Comparison of ENCODE assay signal across 16 cellular contexts in genomic region chr19:54147676-54148075, GRCh38. TPM values are rescaled to one million over a fixed set of nuclear protein-coding genes. Genes with fewer than 3 reads are reported as not detected.
"Had no signal": no experiment of that assay in that cellular context is flagged by ENCODE, and none has a peak within 500 bp of the region (broad histone marks: within the 10 kb centered on the region; RNA-seq: fewer than 3 reads in every experiment).

No MANE protein-coding gene starts in this region.

- H3K27ac ChIP-seq: gastrocnemius medialis, prostate gland had no signal

- H3K4me1 ChIP-seq: gastrocnemius medialis, prostate gland had no signal

- H3K4me3 ChIP-seq: esophagus squamous epithelium, gastrocnemius medialis, mucosa of descending colon, prostate gland had no signal

- ATAC-seq: activated CD8-positive, alpha-beta memory T cell treated with anti-CD3 and anti-CD28 coated beads, Interleukin-2, amount 10 ng/mL, durations not matched to agents 7 days and 5 days; gastrocnemius medialis; mucosa of descending colon; naive thymus-derived CD8-positive, alpha-beta T cell; SK-N-SH treated with all-trans-retinoic acid at 6 μM for 48 hours had no signal

- H3K27me3 ChIP-seq: esophagus squamous epithelium, gastrocnemius medialis had no signal

- H3K9me3 ChIP-seq: esophagus squamous epithelium, gastrocnemius medialis, mucosa of descending colon, prostate gland had no signal

- DNase-seq: activated CD8-positive, alpha-beta memory T cell treated with anti-CD3 and anti-CD28 coated beads, Interleukin-2, amount 10 ng/mL, durations not matched to agents 7 days and 5 days; activated effector memory CD4-positive, alpha-beta T cell treated with anti-CD3 and anti-CD28 coated beads, Interleukin-2, amount 50 U/mL, for 16 hours; activated naive CD8-positive, alpha-beta T cell treated with anti-CD3 and anti-CD28 coated beads, Interleukin-2, amount 10 ng/mL, durations not matched to agents 7 days and 5 days; activated T-cell treated with anti-CD3 and anti-CD28 coated beads, Interleukin-2, amount 50 U/mL, for 24 hours; esophagus squamous epithelium; gastrocnemius medialis; hypothalamus; mucosa of descending colon; naive thymus-derived CD8-positive, alpha-beta T cell; occipital lobe; stimulated activated CD4-positive, alpha-beta T cell treated with anti-CD3 and anti-CD28 coated beads, Interleukin-15, amount 100 ng/mL, for 24 hours; stimulated activated CD4-positive, alpha-beta T cell treated with anti-CD3 and anti-CD28 coated beads, Interleukin-4, amount 100 ng/mL, for 24 hours; stimulated activated naive CD8-positive, alpha-beta T cell treated with anti-CD3 and anti-CD28 coated beads, Interleukin-15, amount 100 ng/mL, for 72 hours had no signal

RNA-seq across cellular contexts. Expression of gene TMC4, which starts 25.3 kb away (rescaled TPM):
- total RNA-seq: lung microvascular endothelial cell; naive thymus-derived CD8-positive, alpha-beta T cell; occipital lobe had no signal
